In genomic region chr6:135555550-135555949, GRCh38 we compare ENCODE assay signal across 13 cellular contexts. TPM values are rescaled to one million over a fixed set of nuclear protein-coding genes. Genes with fewer than 3 reads are reported as not detected.
DNase-seq lines count a peak whose midpoint lies in the region; ATAC-seq and TF ChIP-seq lines count a peak whose summit lies in the region.
"Had no signal": no experiment of that assay in that cellular context is flagged by ENCODE, and none has a peak within 500 bp of the region (broad histone marks: within the 10 kb centered on the region; RNA-seq: fewer than 3 reads in every experiment).

No MANE protein-coding gene starts in this region.

- H3K4me1 ChIP-seq in body of pancreas (no peaks in the 10 kb centered on the region), right atrium auricular region (no peaks in the 10 kb centered on the region)
- H3K4me1 ChIP-seq: gastroesophageal sphincter had no signal

- TF ChIP-seq CTCF in body of pancreas (IDR thresholded peaks at IDR 0.05), result no peak
- no peak for TF ChIP-seq CTCF in right atrium auricular region (IDR thresholded peaks at IDR 0.05)

- H3K27ac ChIP-seq in body of pancreas (no peak overlapping the region), right atrium auricular region (no peak overlapping the region)
- H3K27ac ChIP-seq: gastroesophageal sphincter had no signal

- ATAC-seq in GM18519 (IDR thresholded peaks at IDR 0.05; ENCODE audit: low FRiP score, unreplicated experiment), result peak; percentile 55
- ATAC-seq in body of pancreas, result no peak
- ATAC-seq: gastroesophageal sphincter had no signal

- H3K36me3 ChIP-seq in H7 (replicated peaks; ENCODE audit: control insufficient read depth, insufficient read depth, low read length) (no peaks in the 10 kb centered on the region), body of pancreas (replicated peaks in 1 of 2; ENCODE audit: insufficient read depth in 1 of 2, low read depth in 2 of 2) (no peaks in the 10 kb centered on the region), right atrium auricular region (no peaks in the 10 kb centered on the region)
- H3K36me3 ChIP-seq: gastroesophageal sphincter had no signal

- no peak overlapping the region for H3K4me3 ChIP-seq in H7 (ENCODE audit: insufficient read depth, low read depth, low read length)
- H3K4me3 ChIP-seq in body of pancreas, result no peak overlapping the region
- H3K4me3 ChIP-seq in right atrium auricular region, result no peak overlapping the region
- H3K4me3 ChIP-seq: gastroesophageal sphincter, lung had no signal

- peak; percentile 5 for DNase-seq in H7
- peak; percentile 79 to 90 for DNase-seq in NOMO-1 (lab: John Stamatoyannopoulos, UW; ENCODE audit: unreplicated experiment in 2 of 2)
- DNase-seq in medulla oblongata (ENCODE audit: extremely low spot score), result peak; percentile 15
- no peak for DNase-seq in DMS153 treated with DMSO at 0.1 percent for 48 hours (lab: John Stamatoyannopoulos, UW; ENCODE audit: unreplicated experiment)
- no peak for DNase-seq in body of pancreas
- no peak for DNase-seq in kidney tubule cell (ENCODE audit: low spot score)
- no peak for DNase-seq in right atrium auricular region (ENCODE audit: low spot score)
- DNase-seq: activated naive CD8-positive, alpha-beta T cell treated with anti-CD3 and anti-CD28 coated beads for 36 hours; CD8-positive, alpha-beta memory T cell; SHP77 had no signal

- WGBS in body of pancreas, 2 donors, result 73 to 88% methylated on average over 4 of the region's 4 CpGs

- H3K9me3 ChIP-seq in body of pancreas, result no peaks in the 10 kb centered on the region
- no peaks in the 10 kb centered on the region for H3K9me3 ChIP-seq in right atrium auricular region
- H3K9me3 ChIP-seq: gastroesophageal sphincter had no signal

- intact Hi-C loops in body of pancreas (cut with DNase I), result no loop called here

- no peak for TF ChIP-seq POLR2A in body of pancreas (IDR thresholded peaks at IDR 0.05)

- no peaks in the 10 kb centered on the region for H3K27me3 ChIP-seq in H7 (ENCODE audit: control insufficient read depth, insufficient read depth, low read length)
- H3K27me3 ChIP-seq in body of pancreas, result no peaks in the 10 kb centered on the region
- no peaks in the 10 kb centered on the region for H3K27me3 ChIP-seq in right atrium auricular region
- H3K27me3 ChIP-seq: gastroesophageal sphincter had no signal

RNA-seq across cellular contexts. Expression of gene AHI1, which starts 58.0 kb away (rescaled TPM):
- total RNA-seq in H7 (2014; rRNA removed; shearing (Covaris generic)), result 5.2 and 8.3 TPM in 2 replicates
- total RNA-seq in body of pancreas (100 to 1,000 TPM in 1 of 2 donors, 10 to 100 TPM in 1; 20.2 to 107 TPM), right atrium auricular region (10 to 100 TPM in 1 of 2 donors, 1 to 10 TPM in 1; 8.5 to 10.2 TPM)

Comparison
In these comparisons a context has a peak if more than half of its experiments do, and no peak if none do; other contexts are left out.
1. DNase-seq: peak in H7 (single experiment), NOMO-1 (2 of 2) and medulla oblongata (single experiment); none in DMS153 treated with DMSO at 0.1 percent for 48 hours (single experiment), body of pancreas (0 of 4), kidney tubule cell (single experiment) and right atrium auricular region (single experiment).